Comparison of ENCODE assay signal across 25 cellular contexts in genomic region chr6:33211136-33211535, GRCh38.
"Had no signal": no experiment of that assay in that cellular context is flagged by ENCODE, and none has a peak within 500 bp of the region (broad histone marks: within the 10 kb centered on the region; RNA-seq: fewer than 3 reads in every experiment).

No MANE protein-coding gene starts in this region.

- H3K4me3 Mint-ChIP-seq: activated naive CD4-positive, alpha-beta T cell treated with anti-CD3 and anti-CD28 coated beads, Interleukin-2, amount 10 ng/mL, durations not matched to agents 7 days and 5 days; activated naive CD8-positive, alpha-beta T cell treated with anti-CD3 and anti-CD28 coated beads for 36 hours; activated T-cell treated with anti-CD3 and anti-CD28 coated beads, Interleukin-2, amount 50 U/mL, for 4 hours; T-helper 1 cell treated with Interleukin-12 subunit alpha and Interleukin-12 subunit beta and Interleukin-4 antibody, amounts not matched to agents 30 μg/mL and 1 μg/mL, for 36 hours; WTC11 had no signal

- H3K27ac Mint-ChIP-seq: activated naive CD4-positive, alpha-beta T cell treated with anti-CD3 and anti-CD28 coated beads, Interleukin-2, amount 10 ng/mL, durations not matched to agents 7 days and 5 days; activated naive CD8-positive, alpha-beta T cell treated with anti-CD3 and anti-CD28 coated beads for 36 hours; T-helper 1 cell treated with Interleukin-12 subunit alpha and Interleukin-12 subunit beta and Interleukin-4 antibody, amounts not matched to agents 30 μg/mL and 1 μg/mL, for 36 hours; WTC11 had no signal

- H3K9me3 Mint-ChIP-seq: activated naive CD4-positive, alpha-beta T cell treated with anti-CD3 and anti-CD28 coated beads, Interleukin-2, amount 10 ng/mL, durations not matched to agents 7 days and 5 days; activated naive CD8-positive, alpha-beta T cell treated with anti-CD3 and anti-CD28 coated beads for 36 hours; activated T-cell treated with anti-CD3 and anti-CD28 coated beads, Interleukin-2, amount 50 U/mL, for 4 hours; T-helper 1 cell treated with Interleukin-12 subunit alpha and Interleukin-12 subunit beta and Interleukin-4 antibody, amounts not matched to agents 30 μg/mL and 1 μg/mL, for 36 hours; WTC11 had no signal

- DNase-seq: activated CD4-positive, alpha-beta T cell treated with anti-CD3 and anti-CD28 coated beads for 48 hours; activated CD4-positive, alpha-beta T cell treated with anti-CD3 and anti-CD28 coated beads, Interleukin-2, amount 50 U/mL, for 4 hours; activated CD4-positive, CD25-positive, alpha-beta regulatory T cell treated with anti-CD3 and anti-CD28 coated beads, Interleukin-2, amount 50 U/mL, for 72 hours; activated CD8-positive, alpha-beta memory T cell treated with anti-CD3 and anti-CD28 coated beads for 24 hours; activated gamma-delta T cell treated with Interleukin-2 at 50 U/mL for 16 hours; activated naive CD4-positive, alpha-beta T cell treated with anti-CD3 and anti-CD28 coated beads, Interleukin-2, amount 10 ng/mL, durations not matched to agents 7 days and 5 days; activated naive CD8-positive, alpha-beta T cell treated with anti-CD3 and anti-CD28 coated beads for 36 hours; activated T-cell treated with anti-CD3 and anti-CD28 coated beads, Interleukin-2, amount 50 U/mL, for 4 hours; brain microvascular endothelial cell; MG63; MV-4-11; NCI-H1092 treated with DMSO at 0.1 percent for 48 hours; NCI-H1417 treated with DMSO at 0.1 percent for 48 hours; NCI-H1694 treated with DMSO at 0.1 percent for 48 hours; NCI-H2029 treated with DMSO at 0.1 percent for 48 hours; NCI-H345; NCI-H510A; NCI-H526 treated with DMSO at 0.1 percent for 48 hours; Right ventricle myocardium superior; RPMI8226; SJCRH30 had no signal

- H3K4me3 ChIP-seq: cardiac muscle cell, MG63, SJCRH30 had no signal

- H3K27me3 ChIP-seq: brain microvascular endothelial cell, cardiac muscle cell, SJCRH30 had no signal

- ATAC-seq: activated T-cell treated with anti-CD3 and anti-CD28 coated beads, Interleukin-2, amount 50 U/mL, for 4 hours; Panc1 had no signal

- H3K9me3 ChIP-seq: MG63, SJCRH30 had no signal

- H3K27ac ChIP-seq: brain microvascular endothelial cell, cardiac muscle cell, SJCRH30 had no signal

- H3K36me3 ChIP-seq: cardiac muscle cell, SJCRH30 had no signal
